9 cellular contexts compared by ENCODE assay signal in genomic region chr12:62438098-62438692, GRCh38. TPM values are rescaled to one million over a fixed set of nuclear protein-coding genes. Genes with fewer than 3 reads are reported as not detected.
DNase-seq lines count a peak whose midpoint lies in the region; ATAC-seq, FAIRE-seq and TF ChIP-seq lines count a peak whose summit lies in the region.
"Had no signal": no experiment of that assay in that cellular context is flagged by ENCODE, and none has a peak within 500 bp of the region (broad histone marks: within the 10 kb centered on the region; RNA-seq: fewer than 3 reads in every experiment).

No MANE protein-coding gene starts in this region.

- peaks cover 12% of the 10 kb centered on the region for H3K27me3 ChIP-seq in AG04450 (ENCODE audit: control insufficient read depth, insufficient read depth, low read length)

- no peaks in the 10 kb centered on the region for H3K9me3 ChIP-seq in AG04450 (ENCODE audit: control insufficient read depth, insufficient read depth, low read length)

- peaks cover 26 to 55% of the 10 kb centered on the region in 2 donors for H3K27me3 Mint-ChIP-seq in natural killer cell (ENCODE audit: low read depth in 2 of 2)

- H3K4me3 ChIP-seq in AG04450 (ENCODE audit: low read depth, low read length) (no peak overlapping the region), epithelial cell of esophagus (ENCODE audit: low read length) (no peak overlapping the region)

- CTCF ChIA-PET in AG04450 (lab: Charles Lee), result interaction anchor here (0.6 to 4.9 kb wide), 72 partner anchors 9 to 1474 kb away, joined by 3 to 128 read pairs (median 4); no protein-coding TSS in a partner anchor

- peak; percentile 10 for DNase-seq in AG04450 (ENCODE audit: low read depth, low spot score)
- peak; percentile 74 for DNase-seq in GM03348 (ENCODE audit: low spot score)
- DNase-seq in NCI-H2029 treated with DMSO at 0.1 percent for 48 hours (lab: John Stamatoyannopoulos, UW), result peak; percentile 37
- peak; percentile 66 for DNase-seq in activated CD4-positive, alpha-beta T cell treated with anti-CD3 and anti-CD28 coated beads for 48 hours
- peak; percentile 56 for DNase-seq in epithelial cell of esophagus (ENCODE audit: low read depth)
- no peak for DNase-seq in natural killer cell
- peak; percentile 35 for DNase-seq in urothelium cell line (ENCODE audit: low spot score)

- no peaks in the 10 kb centered on the region for H3K36me3 Mint-ChIP-seq in natural killer cell
- H3K36me3 Mint-ChIP-seq: IgD-negative memory B cell had no signal

- TF ChIP-seq CTCF in AG04450 (IDR thresholded peaks at IDR 0.05; ENCODE audit: low read depth, low read length) (peak; percentile 75), epithelial cell of esophagus (IDR thresholded peaks at IDR 0.05; ENCODE audit: insufficient read depth, low read depth, low read length, missing control alignments) (peak; percentile 69), natural killer cell (IDR thresholded peaks at IDR 0.05) (peak; percentile 76)

- ATAC-seq in natural killer cell (peak; percentile 48 to 54 (median 52)), HG03460 (IDR thresholded peaks at IDR 0.05; ENCODE audit: unreplicated experiment) (no peak)

- H3K27ac Mint-ChIP-seq in natural killer cell, result no peak overlapping the region
- H3K27ac Mint-ChIP-seq: IgD-negative memory B cell had no signal

- POLR2A ChIA-PET in AG04450 (lab: Yijun Ruan, JAX), result interaction anchor here (0.9 kb wide), 1 partner anchor 28 kb away, joined by 4 read pairs; the partner anchor contains the start of gene MON2

- no peaks in the 10 kb centered on the region for H3K9me3 Mint-ChIP-seq in natural killer cell

- H3K27ac ChIP-seq in AG04450 (ENCODE audit: low read depth, low read length), result no peak overlapping the region

- no peak overlapping the region for H3K4me3 Mint-ChIP-seq in natural killer cell

- intact Hi-C loops in natural killer cell (cut with micrococcal nuclease), result loop anchor here (1.0 to 10.0 kb wide), 3 partner anchors 147 to 361 kb away; no protein-coding TSS in a partner anchor

- no peak for FAIRE-seq in urothelium cell line (lab: Jason Lieb, UNC)

- H3K4me1 Mint-ChIP-seq in natural killer cell, result peaks cover 15 to 20% of the 10 kb centered on the region in 2 donors

RNA-seq across cellular contexts. Expression of gene MON2, which starts 28.4 kb away (rescaled TPM):
- 24.2 and 25.4 TPM in 2 replicates for polyA plus RNA-seq in AG04450 (2011; rRNA removed)
- polyA minus RNA-seq in AG04450 (2011; rRNA and poly(A)+ RNA removed), result 38.9 and 47.6 TPM in 2 replicates
- total RNA-seq in natural killer cell, result 100 to 1,000 TPM in 1 of 3 donors, 10 to 100 TPM in 2; 80.0 to 100 (median 86.7) TPM
